15 cellular contexts compared by ENCODE assay signal in genomic region chr9:34686732-34687131, GRCh38. TPM values are rescaled to one million over a fixed set of nuclear protein-coding genes. Genes with fewer than 3 reads are reported as not detected.
"Had no signal": no experiment of that assay in that cellular context is flagged by ENCODE, and none has a peak within 500 bp of the region (broad histone marks: within the 10 kb centered on the region; RNA-seq: fewer than 3 reads in every experiment).

No MANE protein-coding gene starts in this region.

- H3K36me3 ChIP-seq: ascending aorta, esophagus squamous epithelium, pancreas, thyroid gland, WERI-Rb-1 had no signal

- DNase-seq: activated CD4-positive, alpha-beta T cell treated with anti-CD3 and anti-CD28 coated beads for 4 hours; activated CD8-positive, alpha-beta memory T cell treated with anti-CD3 and anti-CD28 coated beads, Interleukin-2, amount 50 U/mL, for 48 hours; activated CD8-positive, alpha-beta T cell treated with anti-CD3 and anti-CD28 coated beads for 36 hours; activated naive CD4-positive, alpha-beta T cell; esophagus squamous epithelium; hippocampal formation; kidney glomerular epithelial cell; pancreas; stimulated activated CD4-positive, alpha-beta T cell treated with anti-CD3 and anti-CD28 coated beads, Interleukin-15, amount 100 ng/mL, for 24 hours; WERI-Rb-1 had no signal

- ATAC-seq: activated CD8-positive, alpha-beta T cell treated with anti-CD3 and anti-CD28 coated beads for 36 hours had no signal

- H3K4me1 ChIP-seq: ascending aorta, pancreas, thyroid gland had no signal

- H3K4me3 ChIP-seq: ascending aorta, esophagus squamous epithelium, pancreas, thyroid gland had no signal

- H3K9me3 ChIP-seq: ascending aorta, esophagus squamous epithelium, pancreas, thyroid gland had no signal

- H3K27me3 ChIP-seq: ascending aorta, esophagus squamous epithelium, pancreas, thyroid gland had no signal

- H3K27ac ChIP-seq: ascending aorta, pancreas, thyroid gland, WERI-Rb-1 had no signal

RNA-seq across cellular contexts. Expression of gene CCL19, which starts 4.3 kb away (rescaled TPM):
- total RNA-seq: activated CD8-positive, alpha-beta T cell treated with anti-CD3 and anti-CD28 coated beads for 36 hours; bronchial epithelial cell; neural crest cell had no signal

RNA-seq across cellular contexts. Expression of gene CCL21, which starts 23.2 kb away (rescaled TPM):
- total RNA-seq: activated CD8-positive, alpha-beta T cell treated with anti-CD3 and anti-CD28 coated beads for 36 hours; bronchial epithelial cell; neural crest cell had no signal

RNA-seq across cellular contexts. Expression of gene CCL27, which starts 24.3 kb away (rescaled TPM):
- total RNA-seq: esophagus squamous epithelium, liver, pancreas had no signal
- polyA plus RNA-seq: liver, pancreas had no signal
